Comparison of ENCODE assay signal across 14 cellular contexts in genomic region chr21:41668686-41669532, GRCh38.
"Had no signal": no experiment of that assay in that cellular context is flagged by ENCODE, and none has a peak within 500 bp of the region (broad histone marks: within the 10 kb centered on the region; RNA-seq: fewer than 3 reads in every experiment).

No MANE protein-coding gene starts in this region.

- ATAC-seq: naive thymus-derived CD8-positive, alpha-beta T cell had no signal

- H3K4me3 ChIP-seq: colonic mucosa, left ventricle myocardium inferior, tibial artery had no signal

- DNase-seq: activated B cell treated with CpG ODN at 0.5 μM for 24 hours; activated CD4-positive, alpha-beta memory T cell treated with anti-CD3 and anti-CD28 coated beads, Interleukin-2, amount 10 ng/mL, durations not matched to agents 7 days and 5 days; activated CD4-positive, alpha-beta T cell treated with anti-CD3 and anti-CD28 coated beads for 48 hours; activated naive CD4-positive, alpha-beta T cell treated with Interleukin-2 at 50 U/mL for 16 hours; activated naive CD8-positive, alpha-beta T cell treated with anti-CD3 and anti-CD28 coated beads, Interleukin-2, amount 10 ng/mL, durations not matched to agents 7 days and 5 days; activated T-cell treated with anti-CD3 and anti-CD28 coated beads, Interleukin-2, amount 50 U/mL, for 1 hour; anterior cingulate cortex; colonic mucosa; left ventricle myocardium inferior; naive thymus-derived CD8-positive, alpha-beta T cell; stimulated activated CD4-positive, alpha-beta T cell treated with anti-CD3 and anti-CD28 coated beads, Interleukin-12 subunit alpha, Interleukin-12 subunit beta, amount 100 ng/mL, for 4 hours; stimulated activated CD4-positive, alpha-beta T cell treated with anti-CD3 and anti-CD28 coated beads, Interleukin-2, amount 100 ng/mL, for 24 hours; stimulated activated naive CD4-positive, alpha-beta T cell treated with Interleukin-2 at 50 U/mL for 16 hours had no signal

- H3K4me1 ChIP-seq: colonic mucosa had no signal

- H3K27me3 ChIP-seq: colonic mucosa, tibial artery had no signal

- H3K36me3 ChIP-seq: colonic mucosa, left ventricle myocardium inferior, tibial artery had no signal

- H3K9me3 ChIP-seq: colonic mucosa, left ventricle myocardium inferior, tibial artery had no signal

- H3K27ac ChIP-seq: colonic mucosa, left ventricle myocardium inferior, tibial artery had no signal
